8 cellular contexts compared by ENCODE assay signal in the genomic region with DNA sequence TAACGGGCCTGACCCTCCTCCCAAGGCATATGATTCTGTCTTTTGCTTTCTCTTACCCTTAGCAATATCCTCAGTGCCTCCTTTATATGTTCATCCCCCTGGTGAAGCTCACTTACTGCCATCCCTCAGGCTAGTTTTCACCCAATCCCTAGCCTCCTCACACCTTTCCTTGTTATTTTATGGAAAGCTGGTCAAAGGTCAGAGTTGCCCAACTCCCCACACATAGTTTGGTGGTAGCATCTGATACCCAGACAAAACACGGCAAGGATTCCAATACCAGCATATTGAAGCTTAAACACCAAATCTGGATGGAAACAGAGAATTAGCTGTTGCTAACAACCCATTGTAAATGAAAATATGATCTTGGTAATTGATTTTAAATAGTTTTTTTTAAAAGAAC.
DNase-seq lines count a peak whose midpoint lies in the region; ATAC-seq and TF ChIP-seq lines count a peak whose summit lies in the region.

No MANE protein-coding gene starts in this region.

- H3K36me3 Mint-ChIP-seq in activated CD8-positive, alpha-beta T cell treated with anti-CD3 and anti-CD28 coated beads for 36 hours (ENCODE audit: low read depth), result peaks cover 86% of the 10 kb centered on the region

- no peaks in the 10 kb centered on the region for H3K9me3 ChIP-seq in heart right ventricle
- no peaks in the 10 kb centered on the region for H3K9me3 ChIP-seq in sigmoid colon

- H3K27ac ChIP-seq in heart right ventricle, result peak overlapping the region in 8 of 10 donors; percentile 25 to 89 (median 85)
- H3K27ac ChIP-seq in sigmoid colon, result peak overlapping the region; percentile 78 to 88 (median 84)

- DNase-seq in EL (peak; percentile 52), heart right ventricle (no peak), sigmoid colon (no peak), NAMALWA (ENCODE audit: low spot score) (no peak), mucosa of gallbladder (ENCODE audit: low spot score) (no peak), NCI-H774 (lab: John Stamatoyannopoulos, UW) (no peak)
- no peak for DNase-seq in activated CD8-positive, alpha-beta T cell treated with anti-CD3 and anti-CD28 coated beads for 36 hours

- no peak for TF ChIP-seq POLR2A in sigmoid colon (IDR thresholded peaks at IDR 0.05)

- no peaks in the 10 kb centered on the region for H3K27me3 Mint-ChIP-seq in activated CD8-positive, alpha-beta T cell treated with anti-CD3 and anti-CD28 coated beads for 36 hours

- 57 to 72% methylated on average over 2 of the region's 2 CpGs for WGBS in heart right ventricle, 2 donors
- WGBS in sigmoid colon, 2 donors, result 66 to 69% methylated on average over 2 of the region's 2 CpGs

- CTCF ChIA-PET in activated CD8-positive, alpha-beta T cell treated with anti-CD3 and anti-CD28 coated beads for 36 hours (lab: Charles Lee), result no interaction called here

- H3K4me1 Mint-ChIP-seq in activated CD8-positive, alpha-beta T cell treated with anti-CD3 and anti-CD28 coated beads for 36 hours (ENCODE audit: low read depth), result peaks cover 73% of the 10 kb centered on the region

- H3K27ac Mint-ChIP-seq in activated CD8-positive, alpha-beta T cell treated with anti-CD3 and anti-CD28 coated beads for 36 hours, result peak overlapping the region; percentile 94

- H3K36me3 ChIP-seq in heart right ventricle (no peaks in the 10 kb centered on the region), sigmoid colon (no peaks in the 10 kb centered on the region)

- H3K27me3 ChIP-seq in heart right ventricle, result no peaks in the 10 kb centered on the region
- H3K27me3 ChIP-seq in sigmoid colon, result no peaks in the 10 kb centered on the region

- peaks cover 5 to 46% (median 25%) of the 10 kb centered on the region in 9 donors for H3K4me1 ChIP-seq in heart right ventricle
- peaks cover 0 to 40% (median 25%) of the 10 kb centered on the region in 4 donors for H3K4me1 ChIP-seq in sigmoid colon

- no peak overlapping the region for H3K4me3 Mint-ChIP-seq in activated CD8-positive, alpha-beta T cell treated with anti-CD3 and anti-CD28 coated beads for 36 hours

- no peak for ATAC-seq in activated CD8-positive, alpha-beta T cell treated with anti-CD3 and anti-CD28 coated beads for 36 hours
- peak in 6 of 8 donors; percentile 5 to 28 (median 7) for ATAC-seq in heart right ventricle
- no peak for ATAC-seq in GM18498 (IDR thresholded peaks at IDR 0.05; ENCODE audit: unreplicated experiment)

- intact Hi-C loops in activated CD8-positive, alpha-beta T cell treated with anti-CD3 and anti-CD28 coated beads for 36 hours (cut with micrococcal nuclease), result no loop called here
- intact Hi-C loops in heart right ventricle (cut with DNase I) (loop anchor here in 2 of 10 donors (10.0 kb wide), 1 partner anchor 77 kb away; the partner anchor contains the start of gene BCL2 (in 2 of the 2)), sigmoid colon (cut with DNase I) (loop anchor here (5.0 kb wide), 3 partner anchors 50 to 90 kb away; partner anchors contain the start of gene BCL2)

- H3K4me3 ChIP-seq in heart right ventricle (peak overlapping the region in 3 of 10 donors; percentile 4 to 13 (median 5)), sigmoid colon (peak overlapping the region in 2 of 4 donors; percentile 14 to 17)

- no peak for TF ChIP-seq CTCF in activated CD8-positive, alpha-beta T cell treated with anti-CD3 and anti-CD28 coated beads for 36 hours (IDR thresholded peaks at IDR 0.05)
- TF ChIP-seq CTCF in heart right ventricle (IDR thresholded peaks at IDR 0.05) (no peak), sigmoid colon (IDR thresholded peaks at IDR 0.05) (no peak)

- no peak for TF ChIP-seq EP300 in sigmoid colon (IDR thresholded peaks at IDR 0.05)

- POLR2A ChIA-PET in activated CD8-positive, alpha-beta T cell treated with anti-CD3 and anti-CD28 coated beads for 36 hours (lab: Charles Lee), result interaction anchor here (1.2 kb wide), 1 partner anchor 83 kb away, joined by 3 read pairs; no protein-coding TSS in a partner anchor

- H3K9me3 Mint-ChIP-seq in activated CD8-positive, alpha-beta T cell treated with anti-CD3 and anti-CD28 coated beads for 36 hours, result peaks cover 25% of the 10 kb centered on the region

Comparison
In these comparisons a context has a peak if more than half of its experiments do, and no peak if none do; other contexts are left out.
1. ATAC-seq: peak in heart right ventricle (6 of 8); none in activated CD8-positive, alpha-beta T cell treated with anti-CD3 and anti-CD28 coated beads for 36 hours (single experiment) and GM18498 (single experiment).